27 cellular contexts compared by ENCODE assay signal in the genomic region with DNA sequence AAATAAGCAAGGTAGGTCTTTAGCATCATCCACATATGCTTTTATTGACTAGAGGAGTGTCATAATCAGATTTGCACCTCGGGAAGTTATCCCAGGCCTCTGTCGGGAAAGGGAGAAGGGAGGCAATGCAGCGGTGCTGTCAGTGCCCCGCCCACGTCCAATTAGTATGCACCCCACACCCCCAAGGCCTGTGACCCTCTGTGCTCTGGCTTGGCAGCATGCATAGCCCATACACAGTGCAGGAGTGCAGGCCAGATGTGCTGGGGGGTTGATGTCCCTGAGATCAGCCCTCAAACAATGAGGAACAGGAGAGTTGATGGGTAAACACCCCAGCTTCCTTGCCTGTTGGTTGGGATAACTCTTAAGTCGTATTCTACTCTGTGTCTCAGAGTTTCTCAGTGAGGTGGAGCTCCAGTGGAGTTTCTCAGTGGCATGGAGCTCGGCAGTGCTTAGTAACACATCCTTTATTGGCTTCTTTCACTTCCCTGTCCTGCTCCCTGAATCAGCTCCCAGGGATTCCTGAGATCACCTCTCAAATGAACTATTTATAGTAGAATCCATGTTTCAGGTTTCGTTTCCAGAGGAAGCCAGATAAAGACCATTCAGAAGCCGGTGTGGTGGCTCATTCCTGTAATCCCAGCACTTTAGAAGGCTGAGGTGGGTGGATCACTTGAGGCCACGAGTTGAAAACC. TPM values are rescaled to one million over a fixed set of nuclear protein-coding genes. Genes with fewer than 3 reads are reported as not detected.
A peak's percentile ranks its signal among the peaks of the same experiment; 100 is the strongest.
DNase-seq lines count a peak whose midpoint lies in the region; ATAC-seq and TF ChIP-seq lines count a peak whose summit lies in the region.
"Had no signal": no experiment of that assay in that cellular context is flagged by ENCODE, and none has a peak within 500 bp of the region (broad histone marks: within the 10 kb centered on the region; RNA-seq: fewer than 3 reads in every experiment).

No MANE protein-coding gene starts in this region.

- DNase-seq in left cardiac atrium (no peak), cardiac septum (ENCODE audit: low spot score) (no peak), fibroblast of pulmonary artery (ENCODE audit: low read depth) (peak; percentile 21), GM19238 (ENCODE audit: insufficient read length, low spot score) (no peak), ascending aorta (ENCODE audit: low spot score in 2 of 2) (no peak)
- DNase-seq: activated CD4-positive, CD25-positive, alpha-beta regulatory T cell treated with anti-CD3 and anti-CD28 coated beads, Interleukin-2, amount 50 U/mL, for 72 hours; activated CD8-positive, alpha-beta T cell treated with anti-CD3 and anti-CD28 coated beads, Interleukin-2, amount 10 ng/mL, durations not matched to agents 7 days and 5 days; activated naive CD4-positive, alpha-beta T cell treated with anti-CD3 and anti-CD28 coated beads, Interleukin-2, amount 10 ng/mL, durations not matched to agents 7 days and 5 days; activated T-cell treated with anti-CD3 and anti-CD28 coated beads, Interleukin-2, amount 50 U/mL, for 48 hours; cortex of kidney; naive B cell; NCI-H1092 treated with DMSO at 0.1 percent for 48 hours; NCI-H2029 treated with DMSO at 0.1 percent for 48 hours; NCI-H510A treated with DMSO at 0.1 percent for 48 hours; NK-92 treated with Interleukin-12 subunit alpha and Interleukin-12 subunit beta, amount 100 ng/mL, for 24 hours; Peyer's patch; stimulated activated CD4-positive, alpha-beta T cell treated with anti-CD3 and anti-CD28 coated beads, Interleukin-1b, Interleukin-23, amount 100 ng/mL, for 48 hours; stimulated activated naive B cell treated with anti-CD40 and anti-IgM and Interleukin-4, amounts not matched to agents 10 μg/mL and 1 μg/mL and 100 μg/mL, for 72 hours; T-helper 9 cell had no signal

- no peaks in the 10 kb centered on the region for H3K9me3 ChIP-seq in ascending aorta
- H3K9me3 ChIP-seq: Peyer's patch, thoracic aorta had no signal

- no peaks in the 10 kb centered on the region for H3K36me3 ChIP-seq in ascending aorta
- H3K36me3 ChIP-seq: BLaER1 treated with 17β-estradiol and CSF1 and Interleukin-3, amounts not matched to agents 10 nM and 100 nM; Peyer's patch; thoracic aorta had no signal

- peak overlapping the region; percentile 56 for H3K27ac ChIP-seq in angular gyrus (ENCODE audit: low read depth, low read length)
- no peak overlapping the region for H3K27ac ChIP-seq in ascending aorta
- H3K27ac ChIP-seq: BLaER1 treated with 17β-estradiol and CSF1 and Interleukin-3, amounts not matched to agents 10 nM and 100 nM; hepatocyte; Peyer's patch had no signal

- H3K4me3 ChIP-seq in fibroblast of pulmonary artery (replicated peaks; ENCODE audit: low read depth, low read length) (no peak overlapping the region), ascending aorta (no peak overlapping the region)
- H3K4me3 ChIP-seq: BLaER1 treated with 17β-estradiol and CSF1 and Interleukin-3, amounts not matched to agents 10 nM and 100 nM; hepatocyte; lung; Peyer's patch; thoracic aorta had no signal

- H3K27me3 ChIP-seq in ascending aorta = no peaks in the 10 kb centered on the region
- H3K27me3 ChIP-seq: BLaER1 treated with 17β-estradiol and CSF1 and Interleukin-3, amounts not matched to agents 10 nM and 100 nM; hepatocyte; Peyer's patch had no signal

- intact Hi-C loops in left cardiac atrium (cut with DNase I) (no loop called here), cardiac septum (cut with DNase I) (loop anchor here (5.0 kb wide), 1 partner anchor 173 kb away; a partner anchor contains a TSS), ascending aorta (cut with DNase I) (no loop called here)

- peak; percentile 51 to 59 for ATAC-seq in left cardiac atrium
- ATAC-seq in HG03139 (IDR thresholded peaks at IDR 0.05; ENCODE audit: unreplicated experiment) = no peak
- ATAC-seq in HG03175 (IDR thresholded peaks at IDR 0.05; ENCODE audit: unreplicated experiment) = no peak
- ATAC-seq: activated CD8-positive, alpha-beta T cell treated with anti-CD3 and anti-CD28 coated beads, Interleukin-2, amount 10 ng/mL, durations not matched to agents 7 days and 5 days; SK-N-SH treated with all-trans-retinoic acid at 6 μM for 48 hours; stimulated activated naive B cell treated with anti-CD40 and anti-IgM and Interleukin-4, amounts not matched to agents 10 μg/mL and 1 μg/mL and 100 μg/mL, for 72 hours had no signal

- TF ChIP-seq CTCF in fibroblast of pulmonary artery (IDR thresholded peaks at IDR 0.05; ENCODE audit: low read length, missing control alignments) (no peak), ascending aorta (IDR thresholded peaks at IDR 0.05) (no peak)

- H3K4me1 ChIP-seq in ascending aorta = peaks cover 0 to 3% of the 10 kb centered on the region in 2 donors

RNA-seq across cellular contexts. Expression of a gene that starts 26.8 kb away (rescaled TPM):
- 100 to 1,000 TPM; 285 to 331 TPM for total RNA-seq in left cardiac atrium
- 360 TPM for total RNA-seq in cardiac septum
- total RNA-seq in ascending aorta = 37.0 TPM

Comparison
In these comparisons a context has a peak if more than half of its experiments do, and no peak if none do; other contexts are left out.
1. ATAC-seq: peak in left cardiac atrium (2 of 2); none in HG03139 (single experiment) and HG03175 (single experiment).